ENCODE assay signal across 29 cellular contexts in the genomic region with DNA sequence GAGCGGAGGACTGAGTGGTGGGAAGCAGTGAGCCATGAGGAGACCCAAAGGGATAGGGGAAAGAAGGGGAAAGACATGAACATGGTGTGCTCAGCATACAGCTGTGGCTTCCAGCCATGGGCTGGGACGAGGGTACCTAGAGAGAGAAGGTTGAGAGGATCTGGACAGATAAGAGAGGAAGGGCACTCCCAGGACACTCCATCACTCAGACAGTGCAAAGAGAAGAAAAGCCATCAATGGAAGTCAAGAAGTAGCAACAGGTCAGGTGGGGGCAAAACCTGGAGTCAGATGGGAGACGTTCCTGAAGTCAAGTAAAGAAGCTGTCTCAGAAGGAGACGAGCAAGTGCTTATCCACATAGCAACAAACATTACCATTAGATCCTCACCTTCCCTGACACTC.
"Had no signal": no experiment of that assay in that cellular context is flagged by ENCODE, and none has a peak within 500 bp of the region (broad histone marks: within the 10 kb centered on the region; RNA-seq: fewer than 3 reads in every experiment).

No MANE protein-coding gene starts in this region.

- H3K27ac Mint-ChIP-seq: activated CD4-positive, alpha-beta T cell treated with anti-CD3 and anti-CD28 coated beads for 36 hours; activated CD4-positive, alpha-beta T cell treated with anti-CD3 and anti-CD28 coated beads, Interleukin-2, amount 10 ng/mL, durations not matched to agents 7 days and 5 days; activated CD8-positive, alpha-beta T cell treated with anti-CD3 and anti-CD28 coated beads, Interleukin-2, amount 10 ng/mL, durations not matched to agents 7 days and 5 days; activated T-cell treated with anti-CD3 and anti-CD28 coated beads, Interleukin-2, amount 50 U/mL, for 24 hours; activated T-helper 2 cell treated with anti-CD3 and anti-CD28 coated beads, Interferon-gamma antibody, Interleukin-2, Interleukin-4, amounts not matched to agents 10 μg/mL and 5 μg/mL and 100 μg/mL, durations not matched to agents 14 hours and 24 hours and 36 hours; brain; WTC11 had no signal

- H3K27ac ChIP-seq: adrenal gland, KMS-11, PC-9, RWPE1 had no signal

- H3K4me2 ChIP-seq: KMS-11, PC-9 had no signal

- DNase-seq: activated CD4-positive, alpha-beta T cell treated with anti-CD3 and anti-CD28 coated beads for 36 hours; activated CD4-positive, alpha-beta T cell treated with anti-CD3 and anti-CD28 coated beads, Interleukin-2, amount 10 ng/mL, durations not matched to agents 7 days and 5 days; activated CD4-positive, alpha-beta T cell treated with anti-CD3 and anti-CD28 coated beads, Interleukin-2, amount 50 U/mL, for 48 hours; activated CD8-positive, alpha-beta T cell treated with anti-CD3 and anti-CD28 coated beads, Interleukin-2, amount 10 ng/mL, durations not matched to agents 7 days and 5 days; activated gamma-delta T cell; activated naive CD4-positive, alpha-beta T cell treated with Interleukin-2 at 50 U/mL for 16 hours; activated T-cell treated with anti-CD3 and anti-CD28 coated beads, Interleukin-2, amount 50 U/mL, for 24 hours; MM.1S; MV-4-11; NCI-H1092; NCI-H1436 treated with DMSO at 0.1 percent for 48 hours; NCI-H187; NCI-H2029 treated with DMSO at 0.1 percent for 48 hours; NCI-H2107; NCI-H2171; NCI-H510A; NCI-H526; NCI-H748 treated with DMSO at 0.1 percent for 48 hours; NK-92 treated with Interleukin-12 subunit alpha and Interleukin-12 subunit beta, amount 100 ng/mL, for 24 hours had no signal

- H3K4me3 ChIP-seq: adrenal gland, PC-9 had no signal

- H3K36me3 Mint-ChIP-seq: activated naive CD4-positive, alpha-beta T cell treated with anti-CD3 and anti-CD28 coated beads, Interleukin-2, amount 50 U/mL, for 72 hours; brain; WTC11 had no signal

- H2AFZ ChIP-seq: PC-9 had no signal

- H3K4me1 Mint-ChIP-seq: activated CD4-positive, alpha-beta T cell treated with anti-CD3 and anti-CD28 coated beads for 36 hours; brain; WTC11 had no signal

- H3K9me3 Mint-ChIP-seq: activated naive CD4-positive, alpha-beta T cell treated with anti-CD3 and anti-CD28 coated beads, Interleukin-2, amount 50 U/mL, for 72 hours; activated T-cell treated with anti-CD3 and anti-CD28 coated beads, Interleukin-2, amount 50 U/mL, for 24 hours; activated T-helper 2 cell treated with anti-CD3 and anti-CD28 coated beads, Interferon-gamma antibody, Interleukin-2, Interleukin-4, amounts not matched to agents 10 μg/mL and 5 μg/mL and 100 μg/mL, durations not matched to agents 14 hours and 24 hours and 36 hours had no signal

- H3K4me3 Mint-ChIP-seq: activated CD4-positive, alpha-beta T cell treated with anti-CD3 and anti-CD28 coated beads for 36 hours; activated CD4-positive, alpha-beta T cell treated with anti-CD3 and anti-CD28 coated beads, Interleukin-2, amount 10 ng/mL, durations not matched to agents 7 days and 5 days; activated CD8-positive, alpha-beta T cell treated with anti-CD3 and anti-CD28 coated beads, Interleukin-2, amount 10 ng/mL, durations not matched to agents 7 days and 5 days; activated T-cell treated with anti-CD3 and anti-CD28 coated beads, Interleukin-2, amount 50 U/mL, for 24 hours; brain; WTC11 had no signal

- H3K9me3 ChIP-seq: adrenal gland had no signal

- H3K27me3 ChIP-seq: adrenal gland had no signal

- H3K36me3 ChIP-seq: adrenal gland had no signal

- H3K4me1 ChIP-seq: adrenal gland had no signal

- H3K27me3 Mint-ChIP-seq: activated CD4-positive, alpha-beta T cell treated with anti-CD3 and anti-CD28 coated beads for 36 hours had no signal

- ATAC-seq: activated CD4-positive, alpha-beta T cell treated with anti-CD3 and anti-CD28 coated beads for 36 hours; activated CD4-positive, CD25-positive, alpha-beta regulatory T cell treated with anti-CD3 and anti-CD28 coated beads, Interleukin-2, amount 50 U/mL, for 24 hours; activated CD8-positive, alpha-beta T cell treated with anti-CD3 and anti-CD28 coated beads, Interleukin-2, amount 10 ng/mL, durations not matched to agents 7 days and 5 days; activated naive CD4-positive, alpha-beta T cell treated with anti-CD3 and anti-CD28 coated beads, Interleukin-2, amount 50 U/mL, for 72 hours; Right ventricle myocardium inferior; WTC11 had no signal

- H3K9ac ChIP-seq: KMS-11 had no signal
